ENCODE assay signal across 28 cellular contexts in the genomic region with DNA sequence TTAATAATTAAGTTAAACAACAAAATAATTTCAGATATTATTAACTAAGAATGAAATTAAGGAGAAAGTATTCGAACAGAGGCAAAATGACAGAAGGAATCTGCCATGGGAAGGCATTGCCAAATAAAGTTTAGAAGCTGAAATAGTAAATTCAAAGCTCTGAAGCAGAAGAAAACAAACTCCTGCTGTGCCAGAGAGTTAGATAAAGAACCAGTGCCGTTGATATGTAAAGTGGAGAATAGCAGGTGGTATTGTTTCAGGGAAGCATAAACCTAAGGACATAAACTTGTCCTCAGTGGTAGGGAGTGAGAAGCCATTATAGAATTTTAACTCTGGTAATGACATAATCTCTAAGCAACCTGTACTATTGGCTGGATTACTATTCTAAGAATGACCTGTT. TPM values are rescaled to one million over a fixed set of nuclear protein-coding genes. Genes with fewer than 3 reads are reported as not detected.
"Had no signal": no experiment of that assay in that cellular context is flagged by ENCODE, and none has a peak within 500 bp of the region (broad histone marks: within the 10 kb centered on the region; RNA-seq: fewer than 3 reads in every experiment).

No MANE protein-coding gene starts in this region.

- H3K36me3 Mint-ChIP-seq: naive B cell; stimulated activated memory B cell treated with anti-CD40 and anti-IgM and Interleukin-4, amounts not matched to agents 10 μg/mL and 1 μg/mL and 100 μg/mL, for 72 hours had no signal

- H3K4me1 ChIP-seq: heart left ventricle, parathyroid adenoma, psoas muscle, right lobe of liver, spleen, tibial artery, upper lobe of left lung, vagina had no signal

- H3K4me1 Mint-ChIP-seq: naive B cell; nephron; stimulated activated memory B cell treated with anti-CD40 and anti-IgM and Interleukin-4, amounts not matched to agents 10 μg/mL and 1 μg/mL and 100 μg/mL, for 72 hours had no signal

- H2AFZ ChIP-seq: parathyroid adenoma had no signal

- H3K36me3 ChIP-seq: heart left ventricle, right lobe of liver, spleen, tibial artery, upper lobe of left lung, vagina had no signal

- H3K4me3 Mint-ChIP-seq: naive B cell; nephron; stimulated activated memory B cell treated with anti-CD40 and anti-IgM and Interleukin-4, amounts not matched to agents 10 μg/mL and 1 μg/mL and 100 μg/mL, for 72 hours; stimulated activated naive CD8-positive, alpha-beta T cell treated with anti-CD3 and anti-CD28 coated beads, Interleukin-15, Interleukin-2, amounts not matched to agents 100 ng/mL and 50 ng/mL, for 24 hours had no signal

- DNase-seq: effector memory CD4-positive, alpha-beta T cell; heart left ventricle; kidney; left cardiac atrium; left ventricle myocardium superior; mesenchymal stem cell; naive B cell; psoas muscle; retina; right lobe of liver; spleen; stimulated activated CD4-positive, alpha-beta T cell treated with anti-CD3 and anti-CD28 coated beads, Interleukin-15, amount 100 ng/mL, for 24 hours; stimulated activated CD4-positive, alpha-beta T cell treated with anti-CD3 and anti-CD28 coated beads, Interleukin-1b, Interleukin-23, amount 100 ng/mL, for 48 hours; stimulated activated CD4-positive, alpha-beta T cell treated with anti-CD3 and anti-CD28 coated beads, Interleukin-4, amount 100 ng/mL, for 24 hours; tibial artery; upper lobe of left lung had no signal

- ATAC-seq: esophagus mucosa; heart left ventricle; left cardiac atrium; left ventricle myocardium superior; psoas muscle; right lobe of liver; stimulated activated memory B cell treated with anti-CD40 and anti-IgM and Interleukin-4, amounts not matched to agents 10 μg/mL and 1 μg/mL and 100 μg/mL, for 72 hours had no signal

- H3K79me2 ChIP-seq: parathyroid adenoma had no signal

- H3K27ac ChIP-seq: heart left ventricle, parathyroid adenoma, psoas muscle, right lobe of liver, spleen, tibial artery, upper lobe of left lung, vagina had no signal

- H3K27me3 Mint-ChIP-seq: stimulated activated memory B cell treated with anti-CD40 and anti-IgM and Interleukin-4, amounts not matched to agents 10 μg/mL and 1 μg/mL and 100 μg/mL, for 72 hours had no signal

- H3K27me3 ChIP-seq: heart left ventricle, right lobe of liver, spleen, tibial artery, upper lobe of left lung, vagina had no signal

- H3K27ac Mint-ChIP-seq: naive B cell; nephron; stimulated activated memory B cell treated with anti-CD40 and anti-IgM and Interleukin-4, amounts not matched to agents 10 μg/mL and 1 μg/mL and 100 μg/mL, for 72 hours; stimulated activated naive CD8-positive, alpha-beta T cell treated with anti-CD3 and anti-CD28 coated beads, Interleukin-15, Interleukin-2, amounts not matched to agents 100 ng/mL and 50 ng/mL, for 24 hours had no signal

- H3K4me3 ChIP-seq: heart left ventricle, lung, psoas muscle, right lobe of liver, spleen, tibial artery, upper lobe of left lung, vagina had no signal

RNA-seq across cellular contexts. Expression of a gene that starts 2.7 kb away (rescaled TPM):
- total RNA-seq: esophagus mucosa, fibroblast of lung, glomerular endothelial cell, kidney, left cardiac atrium, left ventricle myocardium superior, right lobe of liver, vagina had no signal
- polyA plus RNA-seq: heart left ventricle, psoas muscle had no signal

RNA-seq across cellular contexts. Expression of a gene that starts 7.6 kb away (rescaled TPM):
- total RNA-seq: esophagus mucosa, fibroblast of lung, glomerular endothelial cell, heart left ventricle, kidney, left cardiac atrium, left ventricle myocardium superior, omental fat pad, right lobe of liver, vagina had no signal
- polyA plus RNA-seq: heart left ventricle, psoas muscle had no signal

RNA-seq across cellular contexts. Expression of a gene that starts 12.4 kb away (rescaled TPM):
- total RNA-seq: esophagus mucosa, glomerular endothelial cell, heart left ventricle, kidney, left cardiac atrium, left ventricle myocardium superior, omental fat pad, psoas muscle, right lobe of liver, vagina had no signal
- polyA plus RNA-seq: heart left ventricle, lung, psoas muscle had no signal

RNA-seq across cellular contexts. Expression of a gene that starts 23.0 kb away (rescaled TPM):
- total RNA-seq: esophagus mucosa, frontal cortex, glomerular endothelial cell, left cardiac atrium, left ventricle myocardium superior, temporal lobe, vagina had no signal
- polyA plus RNA-seq: heart left ventricle had no signal

RNA-seq across cellular contexts. Expression of a gene that starts 30.4 kb away (rescaled TPM):
- total RNA-seq: fibroblast of lung, glomerular endothelial cell had no signal
